19 cellular contexts compared by ENCODE assay signal in genomic region chr11:77080643-77081210, GRCh38. TPM values are rescaled to one million over a fixed set of nuclear protein-coding genes. Genes with fewer than 3 reads are reported as not detected.
DNase-seq lines count a peak whose midpoint lies in the region; ATAC-seq and TF ChIP-seq lines count a peak whose summit lies in the region.
"Had no signal": no experiment of that assay in that cellular context is flagged by ENCODE, and none has a peak within 500 bp of the region (broad histone marks: within the 10 kb centered on the region; RNA-seq: fewer than 3 reads in every experiment).

No MANE protein-coding gene starts in this region.

- TF ChIP-seq EP300 in upper lobe of left lung (IDR thresholded peaks at IDR 0.05) = no peak

- no peak overlapping the region for H3K4me3 Mint-ChIP-seq in CD8-positive, alpha-beta memory T cell
- H3K4me3 Mint-ChIP-seq: central memory CD8-positive, alpha-beta T cell; neural crest cell had no signal

- H3K4me3 ChIP-seq in cardiac fibroblast (replicated peaks in 1 of 2; ENCODE audit: low read depth in 2 of 2, low read length in 2 of 2) (no peak overlapping the region), mucosa of rectum (ENCODE audit: low read length in 2 of 2) (no peak overlapping the region), upper lobe of left lung (no peak overlapping the region)
- no peak overlapping the region for H3K4me3 ChIP-seq in CD8-positive, alpha-beta memory T cell (ENCODE audit: low read length)
- H3K4me3 ChIP-seq: SJCRH30 had no signal

- no peaks in the 10 kb centered on the region for H3K9me3 Mint-ChIP-seq in CD8-positive, alpha-beta memory T cell
- H3K9me3 Mint-ChIP-seq: central memory CD8-positive, alpha-beta T cell had no signal

- peaks cover 3 to 26% of the 10 kb centered on the region in 2 donors for H3K36me3 ChIP-seq in mucosa of rectum (ENCODE audit: control insufficient read depth in 2 of 2, insufficient read depth in 2 of 2, low read length in 2 of 2)
- no peaks in the 10 kb centered on the region for H3K36me3 ChIP-seq in CD8-positive, alpha-beta memory T cell (ENCODE audit: insufficient read depth, low read length)
- H3K36me3 ChIP-seq in upper lobe of left lung = no peaks in the 10 kb centered on the region
- H3K36me3 ChIP-seq: SJCRH30 had no signal

- peaks cover 46 to 55% of the 10 kb centered on the region in 2 donors for H3K4me1 ChIP-seq in mucosa of rectum (ENCODE audit: control insufficient read depth in 2 of 2, insufficient read depth in 2 of 2, low read length in 2 of 2)
- H3K4me1 ChIP-seq in CD8-positive, alpha-beta memory T cell (ENCODE audit: insufficient read depth, low read length) = peaks cover 19% of the 10 kb centered on the region
- H3K4me1 ChIP-seq in upper lobe of left lung = peaks cover 13 to 17% (median 14%) of the 10 kb centered on the region in 4 donors
- H3K4me1 ChIP-seq: SJCRH30 had no signal

- DNase-seq in AG08396 (ENCODE audit: low spot score) = peak; percentile 51
- DNase-seq in GM03348 (ENCODE audit: low spot score) = peak; percentile 57
- peak; percentile 26 to 41 for DNase-seq in cardiac fibroblast (ENCODE audit: low read depth in 2 of 2)
- DNase-seq in CD8-positive, alpha-beta memory T cell = no peak
- no peak for DNase-seq in amygdala (lab: John Stamatoyannopoulos, UW)
- DNase-seq in upper lobe of left lung = no peak
- DNase-seq: activated CD4-positive, alpha-beta T cell treated with anti-CD3 and anti-CD28 coated beads for 48 hours; activated T-cell treated with anti-CD3 and anti-CD28 coated beads, Interleukin-2, amount 50 U/mL, for 48 hours; NCI-H187 treated with DMSO at 0.1 percent for 48 hours; NCI-H510A; retina; SJCRH30; substantia nigra; T-helper 9 cell had no signal

- H3K9me3 ChIP-seq in mucosa of rectum (ENCODE audit: control insufficient read depth in 2 of 2, low read length in 2 of 2) (no peaks in the 10 kb centered on the region), upper lobe of left lung (no peaks in the 10 kb centered on the region)
- no peaks in the 10 kb centered on the region for H3K9me3 ChIP-seq in CD8-positive, alpha-beta memory T cell (ENCODE audit: low read length)
- H3K9me3 ChIP-seq: SJCRH30 had no signal

- H3K9ac ChIP-seq in mucosa of rectum (ENCODE audit: low read depth in 1 of 2, low read length in 2 of 2) = peak overlapping the region; percentile 2 to 32

- CTCF ChIA-PET in CD8-positive, alpha-beta memory T cell (lab: Charles Lee) = no interaction called here

- no peak for TF ChIP-seq POLR2A in upper lobe of left lung (IDR thresholded peaks at IDR 0.05)

- H3K27ac ChIP-seq in mucosa of rectum (ENCODE audit: low read depth in 2 of 2, low read length in 2 of 2) (no peak overlapping the region), upper lobe of left lung (no peak overlapping the region)
- no peak overlapping the region for H3K27ac ChIP-seq in CD8-positive, alpha-beta memory T cell (ENCODE audit: low read depth, low read length)
- H3K27ac ChIP-seq: SJCRH30 had no signal

- H3K27me3 Mint-ChIP-seq in CD8-positive, alpha-beta memory T cell = peaks cover 0 to under 1% of the 10 kb centered on the region in 2 donors
- H3K27me3 Mint-ChIP-seq: central memory CD8-positive, alpha-beta T cell had no signal

- POLR2A ChIA-PET in CD8-positive, alpha-beta memory T cell (lab: Charles Lee) = no interaction called here

- 82 to 100% methylated on average over 2 of the region's 2 CpGs for WGBS in upper lobe of left lung, 2 donors

- peaks cover 0 to 3% (median 0%) of the 10 kb centered on the region in 3 donors for H3K36me3 Mint-ChIP-seq in CD8-positive, alpha-beta memory T cell

- ATAC-seq in GM18868 (IDR thresholded peaks at IDR 0.05; ENCODE audit: unreplicated experiment) (no peak), upper lobe of left lung (ENCODE audit: low FRiP score in 2 of 2) (no peak)

- no peak overlapping the region for H3K27ac Mint-ChIP-seq in CD8-positive, alpha-beta memory T cell

- TF ChIP-seq CTCF in cardiac fibroblast (IDR thresholded peaks at IDR 0.05; ENCODE audit: low read depth, low read length) (no peak), upper lobe of left lung (IDR thresholded peaks at IDR 0.05) (no peak)

- peaks cover 13 to 18% (median 18%) of the 10 kb centered on the region in 3 donors for H3K4me1 Mint-ChIP-seq in CD8-positive, alpha-beta memory T cell

- H3K27me3 ChIP-seq in mucosa of rectum (ENCODE audit: control insufficient read depth in 2 of 2, insufficient read depth in 2 of 2, low read length in 2 of 2) = no peaks in the 10 kb centered on the region
- no peaks in the 10 kb centered on the region for H3K27me3 ChIP-seq in CD8-positive, alpha-beta memory T cell (ENCODE audit: insufficient read depth, low read length, poor library complexity, severe bottlenecking)
- H3K27me3 ChIP-seq in upper lobe of left lung = no peaks in the 10 kb centered on the region
- H3K27me3 ChIP-seq: SJCRH30 had no signal

RNA-seq across cellular contexts. Expression of gene CAPN5, which starts 14.0 kb away (rescaled TPM):
- 1 to 10 TPM in 1 of 2 experiments, under 1 TPM in 1; 0.78 to 1.1 TPM for total RNA-seq in CD8-positive, alpha-beta memory T cell
- 3.4 TPM for polyA plus RNA-seq in CD8-positive, alpha-beta memory T cell
- 1 to 10 TPM; 2.6 to 8.4 (median 4.4) TPM for total RNA-seq in upper lobe of left lung

RNA-seq across cellular contexts. Expression of gene OMP, which starts 21.9 kb away (rescaled TPM):
- not detected for total RNA-seq in CD8-positive, alpha-beta memory T cell
- polyA plus RNA-seq in CD8-positive, alpha-beta memory T cell = not detected
- total RNA-seq in upper lobe of left lung = 1 to 10 TPM in 1 of 6 donors, under 1 TPM in 1, not detected in 4; 0.77 to 5.2 TPM
- total RNA-seq: lung microvascular endothelial cell, neural crest cell had no signal

RNA-seq across cellular contexts. Expression of gene B3GNT6, which starts 46.5 kb away (rescaled TPM):
- total RNA-seq in CD8-positive, alpha-beta memory T cell = not detected
- not detected for polyA plus RNA-seq in CD8-positive, alpha-beta memory T cell
- under 1 TPM in 2 of 6 donors, not detected in 4; 0.10 to 0.61 TPM for total RNA-seq in upper lobe of left lung
- total RNA-seq: lung microvascular endothelial cell, neural crest cell, SJCRH30 had no signal

RNA-seq across cellular contexts. Expression of gene MYO7A, which starts 47.3 kb away (rescaled TPM):
- total RNA-seq in CD8-positive, alpha-beta memory T cell = under 1 TPM; 0.20 to 0.31 TPM
- polyA plus RNA-seq in CD8-positive, alpha-beta memory T cell = 0.06 TPM
- 10 to 100 TPM in 1 of 6 donors, 1 to 10 TPM in 5; 2.4 to 27.2 (median 6.2) TPM for total RNA-seq in upper lobe of left lung

Comparison
In these comparisons a context has a peak if more than half of its experiments do, and no peak if none do; other contexts are left out.
1. DNase-seq: peak in AG08396 (single experiment), GM03348 (single experiment) and cardiac fibroblast (2 of 2); none in CD8-positive, alpha-beta memory T cell (0 of 5), amygdala (0 of 56) and upper lobe of left lung (0 of 2).